Comparison of ENCODE assay signal across 9 cellular contexts in the genomic region with DNA sequence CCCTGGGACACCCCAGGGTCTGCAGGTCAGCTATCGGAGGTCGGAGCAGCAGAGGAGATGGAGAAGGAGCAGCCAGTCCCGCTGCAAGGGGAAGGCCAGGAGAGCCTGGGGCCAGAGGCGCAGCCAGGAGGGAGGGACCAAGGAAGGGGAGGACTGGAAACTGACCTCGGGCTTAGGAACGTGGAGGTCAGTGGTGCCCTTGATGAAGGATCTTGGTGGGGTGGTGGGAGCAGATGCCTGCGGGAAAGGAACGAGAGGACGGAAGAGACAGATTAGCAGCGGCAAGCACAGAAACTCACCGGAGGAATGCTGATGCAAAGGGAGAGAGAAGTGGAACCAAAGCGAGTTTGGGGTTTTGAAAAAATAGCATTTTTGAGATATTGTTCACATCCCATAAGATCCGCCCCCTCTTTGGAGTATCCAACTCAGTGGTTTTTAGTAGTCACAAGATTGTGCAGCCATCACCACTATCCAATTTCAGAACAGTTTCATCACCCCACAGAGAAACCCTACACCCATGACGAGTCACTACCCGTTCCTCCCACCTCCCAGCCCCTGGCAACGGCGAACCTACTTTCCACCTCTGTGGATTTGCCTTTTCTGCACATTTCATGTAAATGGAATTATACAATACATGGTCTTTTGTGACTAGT.
DNase-seq lines count a peak whose midpoint lies in the region; ATAC-seq and TF ChIP-seq lines count a peak whose summit lies in the region.
"Had no signal": no experiment of that assay in that cellular context is flagged by ENCODE, and none has a peak within 500 bp of the region (broad histone marks: within the 10 kb centered on the region; RNA-seq: fewer than 3 reads in every experiment).

No MANE protein-coding gene starts in this region.

- in situ Hi-C loops in GM13977 (cut with MboI; ENCODE audit: low pct_unique_long_range_greater_than_20kb, low sequenced_read_pairs, unreplicated experiment), result no loop called here

- no peak for ATAC-seq in GM18511 (IDR thresholded peaks at IDR 0.05; ENCODE audit: unreplicated experiment)

- peak overlapping the region; percentile 39 for H3K4me3 ChIP-seq in skeletal muscle cell (ENCODE audit: low read depth, low read length)

- TF ChIP-seq CTCF in GM13977 (IDR thresholded peaks at IDR 0.05; ENCODE audit: extremely low read depth, insufficient read depth, missing control alignments), result no peak

- DNase-seq in EL, result peak; percentile 95
- peak; percentile 90 for DNase-seq in OCI-M1 (lab: John Stamatoyannopoulos, UW)
- peak; percentile 99 for DNase-seq in dedifferentiated amniotic fluid mesenchymal stem cell (ENCODE audit: extremely low spot score)
- DNase-seq in skeletal muscle cell (ENCODE audit: low read depth), result peak; percentile 94
- no peak for DNase-seq in NCI-H524 treated with DMSO at 0.1 percent for 48 hours (lab: John Stamatoyannopoulos, UW)
- DNase-seq in GM13977 (ENCODE audit: low spot score), result no peak
- no peak for DNase-seq in NCI-H2029 (lab: John Stamatoyannopoulos, UW)
- DNase-seq: H9 had no signal

Comparison
In these comparisons a context has a peak if more than half of its experiments do, and no peak if none do; other contexts are left out.
1. DNase-seq: peak in EL (single experiment), OCI-M1 (single experiment), dedifferentiated amniotic fluid mesenchymal stem cell (single experiment) and skeletal muscle cell (single experiment); none in NCI-H524 treated with DMSO at 0.1 percent for 48 hours (single experiment), GM13977 (single experiment) and NCI-H2029 (single experiment).